ENCODE assay signal across 17 cellular contexts in genomic region chr14:51336304-51336703, GRCh38.
DNase-seq lines count a peak whose midpoint lies in the region; ATAC-seq, FAIRE-seq and TF ChIP-seq lines count a peak whose summit lies in the region.
"Had no signal": no experiment of that assay in that cellular context is flagged by ENCODE, and none has a peak within 500 bp of the region (broad histone marks: within the 10 kb centered on the region; RNA-seq: fewer than 3 reads in every experiment).

No MANE protein-coding gene starts in this region.

- in situ Hi-C loops in mammary epithelial cell (cut with MboI; ENCODE audit: low sequenced_read_pairs in 2 of 2), result no loop called here

- H3K4me1 ChIP-seq in mammary epithelial cell (ENCODE audit: insufficient read depth, low read length), result peaks cover 55% of the 10 kb centered on the region
- H3K4me1 ChIP-seq in heart right ventricle, result peaks cover 0 to 37% (median 13%) of the 10 kb centered on the region in 9 donors
- H3K4me1 ChIP-seq: BLaER1 treated with 17β-estradiol and CSF1 and Interleukin-3, amounts not matched to agents 10 nM and 100 nM had no signal

- H3K36me3 ChIP-seq in mammary epithelial cell (ENCODE audit: insufficient read depth, low read length), result no peaks in the 10 kb centered on the region
- H3K36me3 ChIP-seq in heart right ventricle, result no peaks in the 10 kb centered on the region
- H3K36me3 ChIP-seq: BLaER1 treated with 17β-estradiol and CSF1 and Interleukin-3, amounts not matched to agents 10 nM and 100 nM had no signal

- CTCF ChIA-PET in mammary epithelial cell (lab: Charles Lee; ENCODE audit: low non-redundant PET), result no interaction called here

- no peaks in the 10 kb centered on the region for H3K36me3 Mint-ChIP-seq in stimulated activated effector memory CD8-positive, alpha-beta T cell treated with anti-CD3 and anti-CD28 coated beads, Interleukin-12 subunit alpha, Interleukin-12 subunit beta, amount 100 ng/mL, for 72 hours
- H3K36me3 Mint-ChIP-seq in stimulated activated naive B cell treated with anti-CD40 and anti-IgM and Interleukin-4, amounts not matched to agents 10 μg/mL and 1 μg/mL and 100 μg/mL, for 72 hours, result no peaks in the 10 kb centered on the region

- intact Hi-C loops in mammary epithelial cell (cut with micrococcal nuclease), result no loop called here
- intact Hi-C loops in heart right ventricle (cut with DNase I), result no loop called here

- H3K27ac Mint-ChIP-seq in stimulated activated effector memory CD8-positive, alpha-beta T cell treated with anti-CD3 and anti-CD28 coated beads, Interleukin-12 subunit alpha, Interleukin-12 subunit beta, amount 100 ng/mL, for 72 hours, result peak overlapping the region; percentile 20
- no peak overlapping the region for H3K27ac Mint-ChIP-seq in stimulated activated naive B cell treated with anti-CD40 and anti-IgM and Interleukin-4, amounts not matched to agents 10 μg/mL and 1 μg/mL and 100 μg/mL, for 72 hours
- H3K27ac Mint-ChIP-seq: GM23338 had no signal

- no peak overlapping the region for H3K9ac ChIP-seq in mammary epithelial cell (ENCODE audit: insufficient read depth, low read length)
- H3K9ac ChIP-seq: BLaER1 treated with 17β-estradiol and CSF1 and Interleukin-3, amounts not matched to agents 10 nM and 100 nM had no signal

- BruUV-seq in mammary epithelial cell (replicated peaks; lab: Mats Ljungman, UMichigan), result no TSS peak

- H3K4me2 ChIP-seq in mammary epithelial cell (ENCODE audit: insufficient read depth, low read depth, low read length), result no peak overlapping the region
- H3K4me2 ChIP-seq: BLaER1 treated with 17β-estradiol and CSF1 and Interleukin-3, amounts not matched to agents 10 nM and 100 nM; GM23338 had no signal

- no peaks in the 10 kb centered on the region for H3K79me2 ChIP-seq in mammary epithelial cell (ENCODE audit: insufficient read depth, low read length)

- peak; percentile 47 to 72 for DNase-seq in NCI-H446 (lab: John Stamatoyannopoulos, UW)
- DNase-seq in mammary epithelial cell, result no peak
- no peak for DNase-seq in heart right ventricle
- no peak for DNase-seq in stimulated activated effector memory CD8-positive, alpha-beta T cell treated with anti-CD3 and anti-CD28 coated beads, Interleukin-12 subunit alpha, Interleukin-12 subunit beta, amount 100 ng/mL, for 72 hours (ENCODE audit: low spot score in 2 of 2)
- DNase-seq in frontal cortex (ENCODE audit: low spot score in 2 of 2), result no peak
- no peak for DNase-seq in NCI-H1092 treated with DMSO at 0.1 percent for 48 hours (lab: John Stamatoyannopoulos, UW)
- no peak for DNase-seq in stimulated activated naive B cell treated with anti-CD40 and anti-IgM and Interleukin-4, amounts not matched to agents 10 μg/mL and 1 μg/mL and 100 μg/mL, for 72 hours
- DNase-seq: GDM1, NCI-H1417, NCI-H187 treated with DMSO at 0.1 percent for 48 hours, NCI-H345, PC-3 had no signal

- dilution Hi-C loops in mammary epithelial cell (cut with HindIII; ENCODE audit: low sequenced_read_pairs), result no loop called here

- peaks cover 11 to 15% of the 10 kb centered on the region in 2 donors for H3K27me3 Mint-ChIP-seq in stimulated activated naive B cell treated with anti-CD40 and anti-IgM and Interleukin-4, amounts not matched to agents 10 μg/mL and 1 μg/mL and 100 μg/mL, for 72 hours

- H3K4me3 Mint-ChIP-seq in stimulated activated effector memory CD8-positive, alpha-beta T cell treated with anti-CD3 and anti-CD28 coated beads, Interleukin-12 subunit alpha, Interleukin-12 subunit beta, amount 100 ng/mL, for 72 hours, result no peak overlapping the region
- no peak overlapping the region for H3K4me3 Mint-ChIP-seq in stimulated activated naive B cell treated with anti-CD40 and anti-IgM and Interleukin-4, amounts not matched to agents 10 μg/mL and 1 μg/mL and 100 μg/mL, for 72 hours
- H3K4me3 Mint-ChIP-seq: GM23338 had no signal

- H3K9me3 Mint-ChIP-seq in stimulated activated effector memory CD8-positive, alpha-beta T cell treated with anti-CD3 and anti-CD28 coated beads, Interleukin-12 subunit alpha, Interleukin-12 subunit beta, amount 100 ng/mL, for 72 hours, result no peaks in the 10 kb centered on the region
- H3K9me3 Mint-ChIP-seq in stimulated activated naive B cell treated with anti-CD40 and anti-IgM and Interleukin-4, amounts not matched to agents 10 μg/mL and 1 μg/mL and 100 μg/mL, for 72 hours, result no peaks in the 10 kb centered on the region
- H3K9me3 Mint-ChIP-seq: GM23338 had no signal

- no peaks in the 10 kb centered on the region for H3K9me3 ChIP-seq in mammary epithelial cell (replicated peaks; ENCODE audit: insufficient read depth, low read length)
- no peaks in the 10 kb centered on the region for H3K9me3 ChIP-seq in heart right ventricle
- H3K9me3 ChIP-seq: BLaER1 treated with 17β-estradiol and CSF1 and Interleukin-3, amounts not matched to agents 10 nM and 100 nM had no signal

- peaks cover 6% of the 10 kb centered on the region for H3K4me1 Mint-ChIP-seq in stimulated activated effector memory CD8-positive, alpha-beta T cell treated with anti-CD3 and anti-CD28 coated beads, Interleukin-12 subunit alpha, Interleukin-12 subunit beta, amount 100 ng/mL, for 72 hours
- H3K4me1 Mint-ChIP-seq in stimulated activated naive B cell treated with anti-CD40 and anti-IgM and Interleukin-4, amounts not matched to agents 10 μg/mL and 1 μg/mL and 100 μg/mL, for 72 hours, result peaks cover 2 to 6% of the 10 kb centered on the region in 2 donors

- no peak for TF ChIP-seq CTCF in mammary epithelial cell (conservative IDR thresholded peaks at IDR 0.05 in 1 of 2, IDR thresholded peaks at IDR 0.05 in 1 of 2; ENCODE audit: extremely low read depth in 1 of 2, insufficient read depth in 1 of 2, low read depth in 1 of 2, low read length in 2 of 2)
- TF ChIP-seq CTCF in heart right ventricle (IDR thresholded peaks at IDR 0.05), result no peak

- peak overlapping the region; percentile 77 for H3K27ac ChIP-seq in mammary epithelial cell (ENCODE audit: insufficient read depth, low read depth, low read length)
- H3K27ac ChIP-seq in heart right ventricle, result peak overlapping the region in 1 of 10 donors; percentile 75
- H3K27ac ChIP-seq: BLaER1 treated with 17β-estradiol and CSF1 and Interleukin-3, amounts not matched to agents 10 nM and 100 nM had no signal

- ATAC-seq in heart right ventricle (peak in 7 of 8 donors; percentile 17 to 62 (median 32)), GM18909 (IDR thresholded peaks at IDR 0.05; ENCODE audit: poor library complexity, unreplicated experiment) (no peak)
- ATAC-seq in stimulated activated effector memory CD8-positive, alpha-beta T cell treated with anti-CD3 and anti-CD28 coated beads, Interleukin-12 subunit alpha, Interleukin-12 subunit beta, amount 100 ng/mL, for 72 hours, result no peak
- ATAC-seq in stimulated activated naive B cell treated with anti-CD40 and anti-IgM and Interleukin-4, amounts not matched to agents 10 μg/mL and 1 μg/mL and 100 μg/mL, for 72 hours (replicated peaks), result no peak
- ATAC-seq: GM12878, GM23338, PC-3 had no signal

- no peaks in the 10 kb centered on the region for H4K20me1 ChIP-seq in mammary epithelial cell (ENCODE audit: insufficient read depth, low read length)
- H4K20me1 ChIP-seq: BLaER1 treated with 17β-estradiol and CSF1 and Interleukin-3, amounts not matched to agents 10 nM and 100 nM had no signal

- no peak for FAIRE-seq in frontal cortex (lab: Jason Lieb, UNC)
- FAIRE-seq: A204.1, GM12878 had no signal

- H3K4me3 ChIP-seq in mammary epithelial cell (replicated peaks in 1 of 3; ENCODE audit: insufficient read depth in 1 of 3, low read depth in 2 of 3, low read length in 3 of 3) (no peak overlapping the region), heart right ventricle (no peak overlapping the region)
- H3K4me3 ChIP-seq: BLaER1 treated with 17β-estradiol and CSF1 and Interleukin-3, amounts not matched to agents 10 nM and 100 nM; GM12878; GM23338 had no signal

- H2AFZ ChIP-seq in mammary epithelial cell (ENCODE audit: low read depth, low read length), result peak overlapping the region; percentile 10
- H2AFZ ChIP-seq: GM23338 had no signal

- no peaks in the 10 kb centered on the region for H3K27me3 ChIP-seq in mammary epithelial cell (ENCODE audit: insufficient read depth, low read length)
- H3K27me3 ChIP-seq in heart right ventricle, result no peaks in the 10 kb centered on the region
- H3K27me3 ChIP-seq: BLaER1 treated with 17β-estradiol and CSF1 and Interleukin-3, amounts not matched to agents 10 nM and 100 nM had no signal

Comparison
In these comparisons a context has a peak if more than half of its experiments do, and no peak if none do; other contexts are left out.
1. DNase-seq: peak in NCI-H446 (2 of 2); none in mammary epithelial cell (single experiment), heart right ventricle (0 of 2), stimulated activated effector memory CD8-positive, alpha-beta T cell treated with anti-CD3 and anti-CD28 coated beads, Interleukin-12 subunit alpha, Interleukin-12 subunit beta, amount 100 ng/mL, for 72 hours (0 of 2), frontal cortex (0 of 2), NCI-H1092 treated with DMSO at 0.1 percent for 48 hours (single experiment) and stimulated activated naive B cell treated with anti-CD40 and anti-IgM and Interleukin-4, amounts not matched to agents 10 μg/mL and 1 μg/mL and 100 μg/mL, for 72 hours (single experiment).
2. ATAC-seq: peak in heart right ventricle (7 of 8); none in stimulated activated effector memory CD8-positive, alpha-beta T cell treated with anti-CD3 and anti-CD28 coated beads, Interleukin-12 subunit alpha, Interleukin-12 subunit beta, amount 100 ng/mL, for 72 hours (single experiment), GM18909 (single experiment) and stimulated activated naive B cell treated with anti-CD40 and anti-IgM and Interleukin-4, amounts not matched to agents 10 μg/mL and 1 μg/mL and 100 μg/mL, for 72 hours (0 of 2).